34 cellular contexts compared by ENCODE assay signal in the genomic region with DNA sequence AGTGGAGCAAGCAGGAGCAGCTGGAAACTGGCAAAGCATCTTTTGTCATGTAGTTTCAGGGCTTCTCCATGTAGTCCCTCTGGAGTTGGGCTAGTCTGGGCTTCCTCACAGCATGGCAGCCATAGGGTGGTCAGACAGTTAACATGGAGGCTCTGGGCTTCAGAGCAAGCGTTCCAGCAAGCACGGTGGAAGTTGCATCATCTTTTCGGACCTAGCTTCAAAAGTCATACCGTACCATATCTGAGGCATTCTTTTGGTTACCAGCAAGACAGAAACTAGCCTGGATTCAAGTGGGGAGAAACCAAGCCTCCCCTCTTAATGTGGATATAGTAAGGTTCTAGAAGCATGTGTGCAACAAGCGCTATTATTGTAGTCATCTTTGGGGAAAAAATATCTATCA.
"Had no signal": no experiment of that assay in that cellular context is flagged by ENCODE, and none has a peak within 500 bp of the region (broad histone marks: within the 10 kb centered on the region; RNA-seq: fewer than 3 reads in every experiment).

No MANE protein-coding gene starts in this region.

- H3K9me3 Mint-ChIP-seq: activated CD4-positive, alpha-beta memory T cell treated with anti-CD3 and anti-CD28 coated beads, Interleukin-2, amount 10 ng/mL, durations not matched to agents 7 days and 5 days; activated naive CD4-positive, alpha-beta T cell treated with anti-CD3 and anti-CD28 coated beads, Interleukin-2, amount 10 ng/mL, durations not matched to agents 7 days and 5 days had no signal

- DNase-seq: activated CD4-positive, alpha-beta memory T cell treated with anti-CD3 and anti-CD28 coated beads, Interleukin-2, amount 10 ng/mL, durations not matched to agents 7 days and 5 days; activated CD4-positive, alpha-beta T cell treated with anti-CD3 and anti-CD28 coated beads for 1 hour; activated CD4-positive, alpha-beta T cell treated with anti-CD3 and anti-CD28 coated beads for 48 hours; activated CD4-positive, CD25-positive, alpha-beta regulatory T cell; activated CD8-positive, alpha-beta memory T cell treated with anti-CD3 and anti-CD28 coated beads for 24 hours; activated CD8-positive, alpha-beta memory T cell treated with anti-CD3 and anti-CD28 coated beads, Interleukin-2, amount 10 ng/mL, durations not matched to agents 7 days and 5 days; activated CD8-positive, alpha-beta memory T cell treated with anti-CD3 and anti-CD28 coated beads, Interleukin-2, amount 50 U/mL, for 48 hours; activated effector memory CD4-positive, alpha-beta T cell treated with Interleukin-2 at 50 U/mL for 16 hours; activated naive CD4-positive, alpha-beta T cell treated with anti-CD3 and anti-CD28 coated beads, Interleukin-2, amount 10 ng/mL, durations not matched to agents 7 days and 5 days; activated T-cell treated with anti-CD3 and anti-CD28 coated beads, Interleukin-2, amount 50 U/mL, for 48 hours; amygdala; Kasumi-1; MM.1S; MV-4-11; NCI-H1092; NCI-H1436 treated with DMSO at 0.1 percent for 48 hours; NCI-H187 treated with DMSO at 0.1 percent for 48 hours; NCI-H2081; NCI-H226; NCI-H446 treated with DMSO at 0.1 percent for 48 hours; NCI-H524 treated with DMSO at 0.1 percent for 48 hours; NK-92 treated with Interleukin-12 subunit alpha and Interleukin-12 subunit beta, amount 100 ng/mL, for 24 hours; PC-9; SIG-M5; SW 1271; T-helper 1 cell; T-helper 9 cell had no signal

- H3K9me3 ChIP-seq: ascending aorta had no signal

- H3K27me3 ChIP-seq: ascending aorta had no signal

- H3K27me3 Mint-ChIP-seq: activated CD4-positive, alpha-beta memory T cell treated with anti-CD3 and anti-CD28 coated beads, Interleukin-2, amount 10 ng/mL, durations not matched to agents 7 days and 5 days; activated CD8-positive, alpha-beta memory T cell treated with anti-CD3 and anti-CD28 coated beads, Interleukin-2, amount 10 ng/mL, durations not matched to agents 7 days and 5 days; activated naive CD4-positive, alpha-beta T cell treated with anti-CD3 and anti-CD28 coated beads, Interleukin-2, amount 10 ng/mL, durations not matched to agents 7 days and 5 days; activated naive CD8-positive, alpha-beta T cell had no signal

- FAIRE-seq: RCC 7860 had no signal

- H3K36me3 Mint-ChIP-seq: activated CD8-positive, alpha-beta memory T cell treated with anti-CD3 and anti-CD28 coated beads, Interleukin-2, amount 10 ng/mL, durations not matched to agents 7 days and 5 days; activated naive CD4-positive, alpha-beta T cell treated with anti-CD3 and anti-CD28 coated beads, Interleukin-2, amount 10 ng/mL, durations not matched to agents 7 days and 5 days; activated naive CD8-positive, alpha-beta T cell had no signal

- H3K4me2 ChIP-seq: PC-9 had no signal

- H3K27ac Mint-ChIP-seq: activated CD4-positive, alpha-beta memory T cell treated with anti-CD3 and anti-CD28 coated beads, Interleukin-2, amount 10 ng/mL, durations not matched to agents 7 days and 5 days; activated CD8-positive, alpha-beta memory T cell treated with anti-CD3 and anti-CD28 coated beads, Interleukin-2, amount 10 ng/mL, durations not matched to agents 7 days and 5 days; activated naive CD4-positive, alpha-beta T cell treated with anti-CD3 and anti-CD28 coated beads, Interleukin-2, amount 10 ng/mL, durations not matched to agents 7 days and 5 days had no signal

- H3K27ac ChIP-seq: ascending aorta, PC-9, RWPE1, VCaP had no signal

- ATAC-seq: activated CD8-positive, alpha-beta memory T cell treated with anti-CD3 and anti-CD28 coated beads, Interleukin-2, amount 10 ng/mL, durations not matched to agents 7 days and 5 days; Right ventricle myocardium inferior; SK-N-SH treated with all-trans-retinoic acid at 6 μM for 48 hours had no signal

- H3K36me3 ChIP-seq: ascending aorta had no signal

- H3K4me1 ChIP-seq: ascending aorta had no signal

- H3K4me3 ChIP-seq: ascending aorta, PC-9 had no signal

- H3K4me3 Mint-ChIP-seq: activated CD4-positive, alpha-beta memory T cell treated with anti-CD3 and anti-CD28 coated beads, Interleukin-2, amount 10 ng/mL, durations not matched to agents 7 days and 5 days; activated CD8-positive, alpha-beta memory T cell treated with anti-CD3 and anti-CD28 coated beads, Interleukin-2, amount 10 ng/mL, durations not matched to agents 7 days and 5 days; activated naive CD4-positive, alpha-beta T cell treated with anti-CD3 and anti-CD28 coated beads, Interleukin-2, amount 10 ng/mL, durations not matched to agents 7 days and 5 days had no signal

- H2AFZ ChIP-seq: PC-9 had no signal
